Comparison of ENCODE assay signal across 24 cellular contexts in the genomic region with DNA sequence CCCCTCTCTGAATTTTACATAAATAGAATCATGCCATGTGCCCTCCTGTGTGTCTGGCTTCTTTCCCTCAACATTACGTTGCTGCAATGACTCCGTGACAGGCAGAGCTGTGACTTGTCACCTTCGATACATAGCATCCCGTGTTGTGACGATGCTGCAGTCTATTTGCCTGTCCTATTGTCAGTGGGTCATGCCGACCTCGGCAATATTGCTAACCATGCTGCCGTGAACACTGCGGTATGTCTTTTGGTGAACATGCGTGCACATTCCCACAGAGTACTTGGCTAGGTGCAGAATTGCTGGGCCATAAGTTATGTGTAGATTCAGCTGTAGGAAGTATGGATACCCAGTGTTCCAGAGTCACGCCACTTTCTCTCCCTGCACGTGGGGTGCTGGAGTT. TPM values are rescaled to one million over a fixed set of nuclear protein-coding genes. Genes with fewer than 3 reads are reported as not detected.
DNase-seq lines count a peak whose midpoint lies in the region; ATAC-seq, FAIRE-seq and TF ChIP-seq lines count a peak whose summit lies in the region.
"Had no signal": no experiment of that assay in that cellular context is flagged by ENCODE, and none has a peak within 500 bp of the region (broad histone marks: within the 10 kb centered on the region; RNA-seq: fewer than 3 reads in every experiment).

No MANE protein-coding gene starts in this region.

- CTCF ChIA-PET in CD8-positive, alpha-beta T cell (lab: Charles Lee) = interaction anchor here (2.1 kb wide), 1 partner anchor 16 kb away, joined by 10 read pairs; no protein-coding TSS in a partner anchor

- no peak overlapping the region for H3K27ac ChIP-seq in CD8-positive, alpha-beta T cell (ENCODE audit: low read depth, low read length)
- no peak overlapping the region for H3K27ac ChIP-seq in kidney (ENCODE audit: low read depth in 2 of 2, low read length in 2 of 2)
- H3K27ac ChIP-seq: 22Rv1; BLaER1 treated with 17β-estradiol and CSF1 and Interleukin-3, amounts not matched to agents 10 nM and 100 nM; GM23248 had no signal

- no peaks in the 10 kb centered on the region for H3K36me3 ChIP-seq in CD8-positive, alpha-beta T cell (ENCODE audit: insufficient read depth, low read length)
- H3K36me3 ChIP-seq in kidney (ENCODE audit: control insufficient read depth in 1 of 2, insufficient read depth in 2 of 2, low read length in 2 of 2) = no peaks in the 10 kb centered on the region
- H3K36me3 ChIP-seq: BLaER1 treated with 17β-estradiol and CSF1 and Interleukin-3, amounts not matched to agents 10 nM and 100 nM had no signal

- H3K4me1 ChIP-seq in CD8-positive, alpha-beta T cell (ENCODE audit: insufficient read depth, low read length) = peaks cover 17% of the 10 kb centered on the region
- H3K4me1 ChIP-seq in kidney (ENCODE audit: control insufficient read depth in 1 of 2, insufficient read depth in 1 of 2, low read depth in 1 of 2, low read length in 2 of 2) = no peaks in the 10 kb centered on the region

- H3K9ac ChIP-seq in kidney (ENCODE audit: low read length in 2 of 2) = no peak overlapping the region
- H3K9ac ChIP-seq: BLaER1 treated with 17β-estradiol and CSF1 and Interleukin-3, amounts not matched to agents 10 nM and 100 nM; GM23248 had no signal

- intact Hi-C loops in Right ventricle myocardium inferior (cut with DNase I) = no loop called here
- intact Hi-C loops in cardiac septum (cut with DNase I) = no loop called here
- intact Hi-C loops in CD8-positive, alpha-beta T cell (cut with DNase I, micrococcal nuclease) = no loop called here
- intact Hi-C loops in kidney (cut with DNase I) = no loop called here

- no peak for TF ChIP-seq CTCF in CD8-positive, alpha-beta T cell (IDR thresholded peaks at IDR 0.05)
- no peak for TF ChIP-seq CTCF in kidney (IDR thresholded peaks at IDR 0.05; ENCODE audit: borderline replicate concordance, extremely low read depth, insufficient read depth)

- H3K27me3 ChIP-seq in CD8-positive, alpha-beta T cell (ENCODE audit: insufficient read depth, low read length) = no peaks in the 10 kb centered on the region

- no peak overlapping the region for H3K4me3 Mint-ChIP-seq in CD8-positive, alpha-beta T cell
- H3K4me3 Mint-ChIP-seq: B cell; CD14-positive monocyte; CD4-positive, alpha-beta T cell had no signal

- peak overlapping the region; percentile 71 for H3K27ac Mint-ChIP-seq in CD8-positive, alpha-beta T cell
- H3K27ac Mint-ChIP-seq: B cell; CD4-positive, alpha-beta T cell had no signal

- peaks cover 22% of the 10 kb centered on the region for H3K4me1 Mint-ChIP-seq in CD8-positive, alpha-beta T cell (ENCODE audit: low read depth)

- FAIRE-seq in kidney (lab: Jason Lieb, UNC) (no peak), GM19239 (lab: Jason Lieb, UNC) (no peak)
- FAIRE-seq: A204.1, GM12891, GM18507, H1 had no signal

- H3K9me3 ChIP-seq in CD8-positive, alpha-beta T cell (ENCODE audit: low read length) = no peaks in the 10 kb centered on the region
- no peaks in the 10 kb centered on the region for H3K9me3 ChIP-seq in kidney (ENCODE audit: control insufficient read depth in 1 of 2, low read length in 2 of 2)

- DNase-seq in Right ventricle myocardium inferior (ENCODE audit: missing footprints) (peak; percentile 37), cardiac septum (ENCODE audit: low spot score) (no peak), kidney (peak; percentile 22), GM19239 (ENCODE audit: insufficient read length, low spot score) (no peak)
- no peak for DNase-seq in CD8-positive, alpha-beta T cell
- DNase-seq: Calu3; CD4-positive, alpha-beta T cell; COR-L47; DMS53; DMS79 treated with DMSO at 0.1 percent for 48 hours; GF-D8; GM23248; H7; HCEC 1CT had no signal

- POLR2A ChIA-PET in CD8-positive, alpha-beta T cell (lab: Charles Lee) = no interaction called here

- H3K9me3 Mint-ChIP-seq in CD8-positive, alpha-beta T cell = no peaks in the 10 kb centered on the region
- H3K9me3 Mint-ChIP-seq: CD4-positive, alpha-beta T cell had no signal

- ATAC-seq in Right ventricle myocardium inferior (no peak), GM21825 (IDR thresholded peaks at IDR 0.05; ENCODE audit: unreplicated experiment) (no peak)
- no peak for ATAC-seq in CD8-positive, alpha-beta T cell

- H3K27me3 Mint-ChIP-seq in CD8-positive, alpha-beta T cell (ENCODE audit: low read depth) = no peaks in the 10 kb centered on the region
- H3K27me3 Mint-ChIP-seq: CD4-positive, alpha-beta T cell had no signal

- no peaks in the 10 kb centered on the region for H3K36me3 Mint-ChIP-seq in CD8-positive, alpha-beta T cell
- H3K36me3 Mint-ChIP-seq: CD14-positive monocyte had no signal

- no peak overlapping the region for H3K4me3 ChIP-seq in CD8-positive, alpha-beta T cell (ENCODE audit: low read depth, low read length)
- no peak overlapping the region for H3K4me3 ChIP-seq in kidney (ENCODE audit: low read length in 2 of 2)
- H3K4me3 ChIP-seq: BLaER1 treated with 17β-estradiol and CSF1 and Interleukin-3, amounts not matched to agents 10 nM and 100 nM; GM23248 had no signal

RNA-seq across cellular contexts. Expression of gene TTC34, which starts 36.3 kb away (rescaled TPM):
- 0.70 TPM for total RNA-seq in Right ventricle myocardium inferior
- total RNA-seq in cardiac septum = 0.35 TPM
- under 1 TPM; 0.75 to 0.76 TPM for total RNA-seq in CD8-positive, alpha-beta T cell
- total RNA-seq in kidney = 2.4 TPM
- polyA plus RNA-seq in kidney (ENCODE audit: insufficient read depth, low read depth, low replicate concordance) = 0.15 TPM
- total RNA-seq: Daoy had no signal

Comparison
In these comparisons a context has a peak if more than half of its experiments do, and no peak if none do; other contexts are left out.
1. DNase-seq: peak in Right ventricle myocardium inferior (single experiment) and kidney (single experiment); none in cardiac septum (single experiment), CD8-positive, alpha-beta T cell (0 of 7) and GM19239 (single experiment).